ENCODE assay signal across 8 cellular contexts in the genomic region with DNA sequence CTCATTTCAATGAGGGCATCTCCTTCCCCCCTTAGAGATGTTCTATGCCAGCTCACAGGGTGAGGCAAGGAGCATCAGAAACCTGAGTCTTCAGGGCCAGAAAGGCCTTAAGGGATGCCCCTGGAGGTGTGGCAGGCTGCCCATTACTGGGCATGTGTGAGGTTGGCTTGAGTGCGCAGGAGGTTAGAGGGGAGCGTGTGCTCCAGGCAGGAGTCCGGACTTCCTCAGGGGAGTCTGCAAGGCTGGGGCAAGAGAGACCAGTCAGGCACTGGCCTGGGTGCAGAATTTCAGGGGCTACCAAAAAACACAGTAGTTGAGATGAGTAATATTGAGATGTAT. TPM values are rescaled to one million over a fixed set of nuclear protein-coding genes. Genes with fewer than 3 reads are reported as not detected.
DNase-seq lines count a peak whose midpoint lies in the region; ATAC-seq and TF ChIP-seq lines count a peak whose summit lies in the region.

No MANE protein-coding gene starts in this region.

- TF ChIP-seq CTCF in left lung (IDR thresholded peaks at IDR 0.05) (no peak), transverse colon (IDR thresholded peaks at IDR 0.05) (no peak), tibial nerve (IDR thresholded peaks at IDR 0.05) (no peak), lower leg skin (IDR thresholded peaks at IDR 0.05) (no peak)

- peaks cover 32% of the 10 kb centered on the region for H3K4me1 Mint-ChIP-seq in activated T-cell treated with anti-CD3 and anti-CD28 coated beads, Interleukin-2, amount 50 U/mL, for 4 hours (ENCODE audit: low read depth)

- H3K27me3 ChIP-seq in adipocyte (replicated peaks; ENCODE audit: control insufficient read depth, insufficient read depth, low read length) (no peaks in the 10 kb centered on the region), left lung (peaks cover 0 to 52% of the 10 kb centered on the region in 2 donors), transverse colon (peaks cover 10% of the 10 kb centered on the region), tibial nerve (peaks cover 0 to 18% of the 10 kb centered on the region in 2 donors)

- peak overlapping the region; percentile 84 for H3K4me3 ChIP-seq in adipocyte (ENCODE audit: low read length)
- H3K4me3 ChIP-seq in left lung, result peak overlapping the region; percentile 50 to 62
- H3K4me3 ChIP-seq in transverse colon, result peak overlapping the region in 3 of 4 donors; percentile 41 to 62 (median 59)
- peak overlapping the region in 2 of 4 donors; percentile 57 to 62 for H3K4me3 ChIP-seq in tibial nerve
- H3K4me3 ChIP-seq in lower leg skin (ENCODE audit: low read depth, poor library complexity, severe bottlenecking), result no peak overlapping the region

- peak overlapping the region; percentile 85 for H3K9ac ChIP-seq in adipocyte (ENCODE audit: low read length)

- TF ChIP-seq EP300 in transverse colon (IDR thresholded peaks at IDR 0.05; ENCODE audit: low read depth) (no peak), tibial nerve (IDR thresholded peaks at IDR 0.05) (no peak)

- WGBS in transverse colon (ENCODE audit: low coverage in 1 of 2), 2 donors, result 65% methylated on average over 3 of the region's 3 CpGs; no CpG with 5 or more reads in 1 of the 2 donors
- 67 to 86% methylated on average over 3 of the region's 3 CpGs for WGBS in tibial nerve, 2 donors
- 28 to 49% methylated on average over 3 of the region's 3 CpGs for WGBS in lower leg skin, 2 donors

- H3K27me3 Mint-ChIP-seq in activated T-cell treated with anti-CD3 and anti-CD28 coated beads, Interleukin-2, amount 50 U/mL, for 4 hours (ENCODE audit: low read depth), result peaks cover 2% of the 10 kb centered on the region

- H3K4me1 ChIP-seq in adipocyte (ENCODE audit: control insufficient read depth, insufficient read depth, low read length) (peaks cover 75% of the 10 kb centered on the region), left lung (peaks cover 27 to 50% of the 10 kb centered on the region in 2 donors), transverse colon (peaks cover 19 to 66% (median 45%) of the 10 kb centered on the region in 4 donors), tibial nerve (peaks cover 0 to 84% (median 28%) of the 10 kb centered on the region in 4 donors)

- no peak for ATAC-seq in activated T-cell treated with anti-CD3 and anti-CD28 coated beads, Interleukin-2, amount 50 U/mL, for 4 hours
- ATAC-seq in left lung, result no peak

- no peak for TF ChIP-seq POLR2A in transverse colon (IDR thresholded peaks at IDR 0.05)
- TF ChIP-seq POLR2A in tibial nerve (IDR thresholded peaks at IDR 0.05), result no peak
- TF ChIP-seq POLR2A in lower leg skin (IDR thresholded peaks at IDR 0.05), result no peak

- no peaks in the 10 kb centered on the region for H3K36me3 Mint-ChIP-seq in activated T-cell treated with anti-CD3 and anti-CD28 coated beads, Interleukin-2, amount 50 U/mL, for 4 hours (ENCODE audit: insufficient read depth)

- no peak for DNase-seq in activated T-cell treated with anti-CD3 and anti-CD28 coated beads, Interleukin-2, amount 50 U/mL, for 4 hours
- DNase-seq in activated T-cell treated with anti-CD3 and anti-CD28 coated beads, Interleukin-2, amount 50 U/mL, for 48 hours, result no peak
- DNase-seq in adipocyte (ENCODE audit: low read depth) (no peak), left lung (no peak), transverse colon (no peak), SIG-M5 (lab: John Stamatoyannopoulos, UW) (no peak), tibial nerve (ENCODE audit: low spot score in 2 of 2) (no peak), lower leg skin (ENCODE audit: low spot score in 2 of 2) (no peak)

- H3K36me3 ChIP-seq in adipocyte (ENCODE audit: control insufficient read depth, insufficient read depth, low read length, severe bottlenecking), result no peaks in the 10 kb centered on the region
- H3K36me3 ChIP-seq in left lung, result no peaks in the 10 kb centered on the region
- H3K36me3 ChIP-seq in transverse colon, result no peaks in the 10 kb centered on the region
- H3K36me3 ChIP-seq in tibial nerve, result no peaks in the 10 kb centered on the region

- H3K4me3 Mint-ChIP-seq in activated T-cell treated with anti-CD3 and anti-CD28 coated beads, Interleukin-2, amount 50 U/mL, for 4 hours, result peak overlapping the region; percentile 78

- H3K9me3 Mint-ChIP-seq in activated T-cell treated with anti-CD3 and anti-CD28 coated beads, Interleukin-2, amount 50 U/mL, for 4 hours, result no peaks in the 10 kb centered on the region

- H3K27ac ChIP-seq in left lung (peak overlapping the region in 1 of 2 donors; percentile 79), transverse colon (no peak overlapping the region), tibial nerve (peak overlapping the region in 1 of 4 donors; percentile 80)

- H3K9me3 ChIP-seq in adipocyte (ENCODE audit: control insufficient read depth, low read length) (no peaks in the 10 kb centered on the region), left lung (no peaks in the 10 kb centered on the region), transverse colon (no peaks in the 10 kb centered on the region), tibial nerve (no peaks in the 10 kb centered on the region)

- intact Hi-C loops in left lung (cut with DNase I), result no loop called here
- intact Hi-C loops in transverse colon (cut with DNase I; ENCODE audit: low total_unique reads), result no loop called here
- intact Hi-C loops in lower leg skin (cut with DNase I; ENCODE audit: low total_unique reads), result no loop called here

- in situ Hi-C loops in transverse colon (cut with MboI; ENCODE audit: low pct_ligation_motif_present in 1 of 4, low pct_unique_long_range_greater_than_20kb in 1 of 4, low sequenced_read_pairs in 3 of 4), result loop anchor here in 1 of 4 donors (25.0 kb wide), 1 partner anchor 384 kb away; no protein-coding TSS in a partner anchor

RNA-seq across cellular contexts. Expression of gene LOXL1, which starts 1.9 kb away (rescaled TPM):
- total RNA-seq in activated T-cell treated with anti-CD3 and anti-CD28 coated beads, Interleukin-2, amount 50 U/mL, for 4 hours, result 1 to 10 TPM in 1 of 3 donors, under 1 TPM in 2; 0.65 to 1.2 (median 0.81) TPM
- total RNA-seq in left lung, result 10 to 100 TPM; 22.3 to 37.0 TPM
- 1 to 10 TPM in 3 of 4 donors, not detected in 1; 1.8 to 6.8 (median 1.9) TPM for total RNA-seq in transverse colon
- total RNA-seq in tibial nerve, result 10 to 100 TPM; 21.6 to 29.1 (median 24.4) TPM
- 1 to 10 TPM; 4.6 to 8.2 (median 6.6) TPM for total RNA-seq in lower leg skin

RNA-seq across cellular contexts. Expression of gene TBC1D21, which starts 54.8 kb away (rescaled TPM):
- not detected for total RNA-seq in activated T-cell treated with anti-CD3 and anti-CD28 coated beads, Interleukin-2, amount 50 U/mL, for 4 hours
- not detected for total RNA-seq in left lung
- total RNA-seq in transverse colon, result not detected
- total RNA-seq in tibial nerve, result not detected
- total RNA-seq in lower leg skin, result not detected
